Comparison of ENCODE assay signal across 7 cellular contexts in genomic region chr16:21510869-21511255, GRCh38.
DNase-seq lines count a peak whose midpoint lies in the region; ATAC-seq and TF ChIP-seq lines count a peak whose summit lies in the region.
"Not testable (repeated sequence)": the region's sequence is repeated elsewhere in the genome, so short reads cannot be mapped to it uniquely, and the experiment has no call there.

No MANE protein-coding gene starts in this region.

- not testable (repeated sequence) for H3K4ac ChIP-seq in H9 (ENCODE audit: low read depth, low read length)

- DNase-seq in H9; osteoblast (ENCODE audit: insufficient read length, low spot score, missing footprints): not testable (repeated sequence)
- DNase-seq in activated CD4-positive, alpha-beta T cell treated with anti-CD3 and anti-CD28 coated beads, Interleukin-2, amount 10 ng/mL, durations not matched to agents 24 days and 14 days, result peak; percentile 61
- peak in 1 of 3 experiments; percentile 0 for DNase-seq in effector memory CD8-positive, alpha-beta T cell
- peak; percentile 9 to 27 for DNase-seq in left lung

- H3K18ac ChIP-seq in H9 (ENCODE audit: insufficient read length, low read depth, low read length), result not testable (repeated sequence)

- H3K36me3 Mint-ChIP-seq in H9 (ENCODE audit: insufficient read depth in 1 of 3, low read depth in 3 of 3), result peaks cover 32 to 75% (median 67%) of the 10 kb centered on the region in 3 experiments
- peaks cover 56% of the 10 kb centered on the region for H3K36me3 Mint-ChIP-seq in activated CD4-positive, alpha-beta T cell treated with anti-CD3 and anti-CD28 coated beads, Interleukin-2, amount 10 ng/mL, durations not matched to agents 24 days and 14 days (ENCODE audit: low read depth)
- not testable (repeated sequence) for H3K36me3 Mint-ChIP-seq in activated naive CD4-positive, alpha-beta T cell treated with anti-CD3 and anti-CD28 coated beads, Interleukin-2, amount 50 U/mL, for 24 hours
- peaks cover 65% of the 10 kb centered on the region for H3K36me3 Mint-ChIP-seq in effector memory CD8-positive, alpha-beta T cell (ENCODE audit: insufficient read depth)
- H3K36me3 Mint-ChIP-seq in stimulated activated memory B cell treated with anti-CD40 and anti-IgM and Interleukin-4, amounts not matched to agents 10 μg/mL and 1 μg/mL and 100 μg/mL, for 72 hours, result peaks cover 59% of the 10 kb centered on the region

- H3K23ac ChIP-seq in H9 (ENCODE audit: insufficient read length, low read depth, low read length), result not testable (repeated sequence)

- not testable (repeated sequence) for H2BK15ac ChIP-seq in H9 (ENCODE audit: low read depth, low read length)

- peaks cover 0 to 31% of the 10 kb centered on the region in 2 donors for H3K36me3 ChIP-seq in left lung
- not testable (repeated sequence) for H3K36me3 ChIP-seq in osteoblast (ENCODE audit: insufficient read depth, low read length)

- not testable (repeated sequence) for H3K27me3 ChIP-seq in H9 (ENCODE audit: insufficient read depth, low read length); left lung; osteoblast (ENCODE audit: insufficient read depth, low read length)

- H4K5ac ChIP-seq in H9 (ENCODE audit: insufficient read length, low read depth, low read length), result not testable (repeated sequence)

- not testable (repeated sequence) for H2BK5ac ChIP-seq in H9 (ENCODE audit: insufficient read length, low read length)

- not testable (repeated sequence) for H3T11ph ChIP-seq in H9 (ENCODE audit: low read length)

- not testable (repeated sequence) for H3K4me1 ChIP-seq in H9 (ENCODE audit: insufficient read depth, low read length); osteoblast (ENCODE audit: insufficient read depth, low read length)
- peaks cover 18 to 93% of the 10 kb centered on the region in 2 donors for H3K4me1 ChIP-seq in left lung

- H3K79me1 ChIP-seq in H9 (ENCODE audit: insufficient read depth, low read depth, low read length, poor library complexity, severe bottlenecking), result peaks cover 22% of the 10 kb centered on the region

- peaks cover 71 to 75% of the 10 kb centered on the region in 2 experiments for H3K4me1 Mint-ChIP-seq in H9
- peaks cover 64% of the 10 kb centered on the region for H3K4me1 Mint-ChIP-seq in activated CD4-positive, alpha-beta T cell treated with anti-CD3 and anti-CD28 coated beads, Interleukin-2, amount 10 ng/mL, durations not matched to agents 24 days and 14 days
- peaks cover 82% of the 10 kb centered on the region for H3K4me1 Mint-ChIP-seq in activated naive CD4-positive, alpha-beta T cell treated with anti-CD3 and anti-CD28 coated beads, Interleukin-2, amount 50 U/mL, for 24 hours
- peaks cover 69 to 81% of the 10 kb centered on the region in 2 donors for H3K4me1 Mint-ChIP-seq in effector memory CD8-positive, alpha-beta T cell (ENCODE audit: low read depth in 2 of 2)
- peaks cover 100% of the 10 kb centered on the region for H3K4me1 Mint-ChIP-seq in stimulated activated memory B cell treated with anti-CD40 and anti-IgM and Interleukin-4, amounts not matched to agents 10 μg/mL and 1 μg/mL and 100 μg/mL, for 72 hours

- H3K79me2 ChIP-seq in H9 (ENCODE audit: insufficient read depth, low read length), result peaks cover 72% of the 10 kb centered on the region
- H3K79me2 ChIP-seq in osteoblast (ENCODE audit: insufficient read depth, low read length), result peaks cover 94% of the 10 kb centered on the region

- not testable (repeated sequence) for H4K20me1 ChIP-seq in H9 (ENCODE audit: control insufficient read depth, insufficient read depth, insufficient read length)
- peaks cover 28% of the 10 kb centered on the region for H4K20me1 ChIP-seq in osteoblast (ENCODE audit: insufficient read depth, low read length)

- not testable (repeated sequence) for H3K4me2 ChIP-seq in H9 (ENCODE audit: insufficient read depth, insufficient read length, low read length); osteoblast (ENCODE audit: insufficient read depth, low read length)

- H3K27me3 Mint-ChIP-seq in H9 (ENCODE audit: low read depth); activated CD4-positive, alpha-beta T cell treated with anti-CD3 and anti-CD28 coated beads, Interleukin-2, amount 10 ng/mL, durations not matched to agents 24 days and 14 days; activated naive CD4-positive, alpha-beta T cell treated with anti-CD3 and anti-CD28 coated beads, Interleukin-2, amount 50 U/mL, for 24 hours; effector memory CD8-positive, alpha-beta T cell; stimulated activated memory B cell treated with anti-CD40 and anti-IgM and Interleukin-4, amounts not matched to agents 10 μg/mL and 1 μg/mL and 100 μg/mL, for 72 hours: not testable (repeated sequence)

- not testable (repeated sequence) for H2BK12ac ChIP-seq in H9 (ENCODE audit: insufficient read length, low read depth, low read length)

- H3K56ac ChIP-seq in H9 (ENCODE audit: insufficient read length, low read depth, low read length), result not testable (repeated sequence)

- H3K9ac ChIP-seq in H9 (ENCODE audit: extremely low read depth, insufficient read length, low read length), result not testable (repeated sequence)

- not testable (repeated sequence) for H3K9me3 Mint-ChIP-seq in H9; activated CD4-positive, alpha-beta T cell treated with anti-CD3 and anti-CD28 coated beads, Interleukin-2, amount 10 ng/mL, durations not matched to agents 24 days and 14 days; activated naive CD4-positive, alpha-beta T cell treated with anti-CD3 and anti-CD28 coated beads, Interleukin-2, amount 50 U/mL, for 24 hours; effector memory CD8-positive, alpha-beta T cell; stimulated activated memory B cell treated with anti-CD40 and anti-IgM and Interleukin-4, amounts not matched to agents 10 μg/mL and 1 μg/mL and 100 μg/mL, for 72 hours

- WGBS in H9 (ENCODE audit: extremely low coverage, insufficient read length, low lambda C conversion rate), result no CpG with 5 or more reads among the region's 4 CpGs

- H2AK5ac ChIP-seq in H9 (ENCODE audit: insufficient read length, low read length), result not testable (repeated sequence)

- peak overlapping the region; percentile 49 to 94 (median 84); a peak in 4 of 7 replicates for H3K27ac Mint-ChIP-seq in H9
- peak overlapping the region; percentile 39 for H3K27ac Mint-ChIP-seq in activated CD4-positive, alpha-beta T cell treated with anti-CD3 and anti-CD28 coated beads, Interleukin-2, amount 10 ng/mL, durations not matched to agents 24 days and 14 days
- H3K27ac Mint-ChIP-seq in activated naive CD4-positive, alpha-beta T cell treated with anti-CD3 and anti-CD28 coated beads, Interleukin-2, amount 50 U/mL, for 24 hours, result peak overlapping the region; percentile 87
- H3K27ac Mint-ChIP-seq in effector memory CD8-positive, alpha-beta T cell, result peak overlapping the region; percentile 87 to 95
- peak overlapping the region; percentile 93 for H3K27ac Mint-ChIP-seq in stimulated activated memory B cell treated with anti-CD40 and anti-IgM and Interleukin-4, amounts not matched to agents 10 μg/mL and 1 μg/mL and 100 μg/mL, for 72 hours

- not testable (repeated sequence) for TF ChIP-seq CTCF in H9 (conservative IDR thresholded peaks at IDR 0.05); left lung (IDR thresholded peaks at IDR 0.05); osteoblast (IDR thresholded peaks at IDR 0.05; ENCODE audit: extremely low read depth, low read depth, low read length)

- not testable (repeated sequence) for H3K23me2 ChIP-seq in H9 (ENCODE audit: insufficient read length, low read depth, low read length, poor library complexity, severe bottlenecking)

- ATAC-seq in effector memory CD8-positive, alpha-beta T cell (replicated peaks); left lung; stimulated activated memory B cell treated with anti-CD40 and anti-IgM and Interleukin-4, amounts not matched to agents 10 μg/mL and 1 μg/mL and 100 μg/mL, for 72 hours: not testable (repeated sequence)

- H3K4me3 Mint-ChIP-seq in H9, result peak overlapping the region in 1 of 2 experiments; percentile 63; a peak in 1 of 5 replicates
- not testable (repeated sequence) for H3K4me3 Mint-ChIP-seq in activated CD4-positive, alpha-beta T cell treated with anti-CD3 and anti-CD28 coated beads, Interleukin-2, amount 10 ng/mL, durations not matched to agents 24 days and 14 days; activated naive CD4-positive, alpha-beta T cell treated with anti-CD3 and anti-CD28 coated beads, Interleukin-2, amount 50 U/mL, for 24 hours; effector memory CD8-positive, alpha-beta T cell; stimulated activated memory B cell treated with anti-CD40 and anti-IgM and Interleukin-4, amounts not matched to agents 10 μg/mL and 1 μg/mL and 100 μg/mL, for 72 hours

- not testable (repeated sequence) for H2AFZ ChIP-seq in H9 (ENCODE audit: low read length); osteoblast (ENCODE audit: low read length)

- not testable (repeated sequence) for H3K4me3 ChIP-seq in left lung; osteoblast (ENCODE audit: insufficient read depth, low read length)

- not testable (repeated sequence) for H4K8ac ChIP-seq in H9 (replicated peaks; ENCODE audit: insufficient read length, low read depth, low read length)

- H2BK20ac ChIP-seq in H9 (ENCODE audit: low read depth, low read length, poor library complexity, severe bottlenecking), result not testable (repeated sequence)

- intact Hi-C loops in activated CD4-positive, alpha-beta T cell treated with anti-CD3 and anti-CD28 coated beads, Interleukin-2, amount 10 ng/mL, durations not matched to agents 24 days and 14 days (cut with micrococcal nuclease); left lung (cut with DNase I): not testable (repeated sequence)

- H3K27ac ChIP-seq in H9 (ENCODE audit: insufficient read length, low read depth, low read length), result not testable (repeated sequence)
- H3K27ac ChIP-seq in left lung (peak overlapping the region in 1 of 2 donors; percentile 2), osteoblast (ENCODE audit: low read depth, low read length) (peak overlapping the region; percentile 17)

- not testable (repeated sequence) for H4K91ac ChIP-seq in H9 (ENCODE audit: insufficient read length, low read depth, low read length)

- not testable (repeated sequence) for H3K14ac ChIP-seq in H9 (ENCODE audit: insufficient read depth, low read length)

- H3K9me3 ChIP-seq in H9 (ENCODE audit: control insufficient read depth, low read depth, low read length); left lung; osteoblast (ENCODE audit: low read depth, low read length): not testable (repeated sequence)

- not testable (repeated sequence) for H2BK120ac ChIP-seq in H9 (ENCODE audit: low read depth, low read length, poor library complexity, severe bottlenecking)

Comparison
In these comparisons a context has a peak if more than half of its experiments do, and no peak if none do; other contexts are left out.
1. H3K27ac Mint-ChIP-seq: peak in every context shown above with its lines; median percentile 93 in stimulated activated memory B cell treated with anti-CD40 and anti-IgM and Interleukin-4, amounts not matched to agents 10 μg/mL and 1 μg/mL and 100 μg/mL, for 72 hours; 91 in effector memory CD8-positive, alpha-beta T cell; 87 in activated naive CD4-positive, alpha-beta T cell treated with anti-CD3 and anti-CD28 coated beads, Interleukin-2, amount 50 U/mL, for 24 hours; 84 in H9; 39 in activated CD4-positive, alpha-beta T cell treated with anti-CD3 and anti-CD28 coated beads, Interleukin-2, amount 10 ng/mL, durations not matched to agents 24 days and 14 days.